ENCODE assay signal across 8 cellular contexts in the genomic region with DNA sequence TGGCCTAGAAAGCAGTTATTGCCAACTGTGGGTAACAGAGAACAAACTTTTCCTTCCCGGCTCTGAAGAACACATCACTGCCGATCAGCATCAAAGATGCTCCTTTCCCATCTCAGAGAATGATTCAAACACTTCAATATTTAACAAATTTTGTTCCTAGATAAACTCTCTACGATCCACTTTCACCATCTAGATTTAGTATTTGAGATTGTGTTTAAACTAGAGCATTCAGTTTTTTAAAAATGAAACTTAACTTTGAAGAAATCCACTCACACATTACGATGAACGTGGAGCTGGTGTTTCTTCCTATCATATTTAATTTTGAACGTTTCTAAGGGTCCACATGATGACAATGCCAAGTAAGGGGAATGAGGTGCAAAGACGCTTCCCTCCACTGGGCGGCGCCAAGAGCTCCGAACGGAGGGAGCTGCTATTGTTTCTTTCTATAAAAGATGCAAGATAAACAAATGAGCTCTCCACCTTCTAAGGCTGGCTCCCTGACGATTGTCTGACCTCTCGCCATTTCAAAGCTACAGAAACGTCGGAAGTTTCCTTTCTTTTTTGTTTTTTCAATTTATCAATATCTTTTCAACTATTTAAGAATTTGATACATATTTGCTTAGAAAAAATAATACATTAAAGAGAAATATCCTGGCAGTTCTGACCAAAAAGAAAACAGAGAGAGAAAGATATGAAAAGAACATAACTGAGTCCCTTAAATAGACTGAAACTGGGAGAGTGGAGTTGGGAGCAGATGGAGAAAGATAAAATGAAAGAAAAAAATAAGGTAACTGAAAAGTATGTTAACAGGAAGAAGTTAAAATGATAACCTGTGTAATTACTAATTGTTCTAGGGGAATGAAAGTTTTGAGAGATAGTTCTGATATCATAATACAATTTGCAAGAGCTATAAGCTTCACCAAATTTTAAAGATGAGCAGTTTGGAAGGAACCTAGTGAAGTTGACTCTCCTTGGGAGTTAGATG. TPM values are rescaled to one million over a fixed set of nuclear protein-coding genes. Genes with fewer than 3 reads are reported as not detected.
DNase-seq lines count a peak whose midpoint lies in the region; ATAC-seq, FAIRE-seq and TF ChIP-seq lines count a peak whose summit lies in the region.
"Had no signal": no experiment of that assay in that cellular context is flagged by ENCODE, and none has a peak within 500 bp of the region (broad histone marks: within the 10 kb centered on the region; RNA-seq: fewer than 3 reads in every experiment).

No MANE protein-coding gene starts in this region.

- H3K4me3 ChIP-seq in NB4 (ENCODE audit: low read depth, low read length) = no peak overlapping the region
- no peak overlapping the region for H3K4me3 ChIP-seq in cardiac fibroblast (replicated peaks in 1 of 2; ENCODE audit: low read depth in 2 of 2, low read length in 2 of 2)

- TF ChIP-seq CTCF in NB4 (IDR thresholded peaks at IDR 0.05; ENCODE audit: low read depth, low read length) (peak; percentile 85), cardiac fibroblast (IDR thresholded peaks at IDR 0.05; ENCODE audit: low read depth, low read length) (peak; percentile 94)

- TF ChIP-seq POLR2A in H54 (IDR thresholded peaks at IDR 0.05; ENCODE audit: low read depth, low read length) (no peak), NB4 (IDR thresholded peaks at IDR 0.05; ENCODE audit: extremely low read depth, insufficient read length) (no peak)

- peak; percentile 52 for FAIRE-seq in H54 (lab: Jason Lieb, UNC)

- peak; percentile 76 for DNase-seq in ELR (ENCODE audit: low read depth)
- DNase-seq in H54 (ENCODE audit: insufficient read length, low spot score) = peak; percentile 71
- DNase-seq in NB4 (ENCODE audit: low read depth) = peak; percentile 67
- peak; percentile 59 for DNase-seq in SK-N-DZ (ENCODE audit: low spot score)
- peak; percentile 65 to 66 for DNase-seq in cardiac fibroblast (ENCODE audit: low read depth in 2 of 2)
- DNase-seq in lung microvascular endothelial cell (ENCODE audit: low read depth in 2 of 2) = peak; percentile 72 to 75

- no peak for ATAC-seq in HG03457 (IDR thresholded peaks at IDR 0.05; ENCODE audit: unreplicated experiment)

RNA-seq across cellular contexts. Expression of gene BARHL2, which starts 4.4 kb away (rescaled TPM):
- not detected in 2 replicates for polyA plus RNA-seq in SK-N-DZ (2014; cell fraction: cytosol; rRNA removed)
- not detected in 2 replicates for polyA plus RNA-seq in SK-N-DZ (2014; cell fraction: nucleus; rRNA removed)
- not detected in 2 replicates for total RNA-seq in lung microvascular endothelial cell
- total RNA-seq: subcutaneous adipose tissue had no signal
